ENCODE assay signal across 21 cellular contexts in genomic region chr1:108686609-108687313, GRCh38. TPM values are rescaled to one million over a fixed set of nuclear protein-coding genes. Genes with fewer than 3 reads are reported as not detected.
DNase-seq lines count a peak whose midpoint lies in the region; ATAC-seq and TF ChIP-seq lines count a peak whose summit lies in the region.
"Had no signal": no experiment of that assay in that cellular context is flagged by ENCODE, and none has a peak within 500 bp of the region (broad histone marks: within the 10 kb centered on the region; RNA-seq: fewer than 3 reads in every experiment).

No MANE protein-coding gene starts in this region.

- H3K4me3 ChIP-seq in choroid plexus epithelial cell (ENCODE audit: low read depth, low read length) = no peak overlapping the region
- H3K4me3 ChIP-seq: cardiac muscle cell, right atrium auricular region, upper lobe of left lung had no signal

- DNase-seq in DMS53 (lab: John Stamatoyannopoulos, UW) = peak; percentile 14
- no peak for DNase-seq in DMS53 treated with DMSO at 0.1 percent for 48 hours (lab: John Stamatoyannopoulos, UW; ENCODE audit: unreplicated experiment)
- DNase-seq in NCI-H69 (lab: John Stamatoyannopoulos, UW) = peak; percentile 4
- DNase-seq in choroid plexus epithelial cell (ENCODE audit: low read depth) = peak; percentile 33
- no peak for DNase-seq in sciatic nerve (ENCODE audit: low spot score)
- DNase-seq in activated T-cell treated with anti-CD3 and anti-CD28 coated beads, Interleukin-2, amount 50 U/mL, for 4 hours = no peak
- DNase-seq in COR-L47 (lab: John Stamatoyannopoulos, UW) = no peak
- DNase-seq: activated CD4-positive, alpha-beta memory T cell treated with anti-CD3 and anti-CD28 coated beads for 36 hours; activated naive CD8-positive, alpha-beta T cell treated with anti-CD3 and anti-CD28 coated beads, Interleukin-2, amount 10 ng/mL, durations not matched to agents 7 days and 5 days; activated T-cell treated with anti-CD3 and anti-CD28 coated beads, Interleukin-2, amount 50 U/mL, for 24 hours; CD4-positive, CD25-positive, alpha-beta regulatory T cell; effector memory CD4-positive, alpha-beta T cell; foreskin melanocyte; left cardiac atrium; NCI-H1048; NCI-H2107; stimulated activated naive CD8-positive, alpha-beta T cell treated with anti-CD3 and anti-CD28 coated beads, Interleukin-15, Interleukin-2, amounts not matched to agents 100 U/mL and 50 U/mL, for 24 hours; upper lobe of left lung had no signal

- TF ChIP-seq CTCF in choroid plexus epithelial cell (conservative IDR thresholded peaks at IDR 0.05; ENCODE audit: low read depth, low read length) = no peak

- ATAC-seq in sciatic nerve = peak; percentile 62
- ATAC-seq in activated T-helper 17 cell treated with anti-CD3 and anti-CD28 coated beads, Interleukin-2, amount 50 U/mL, for 72 hours (replicated peaks) = no peak
- no peak for ATAC-seq in activated T-cell treated with anti-CD3 and anti-CD28 coated beads, Interleukin-2, amount 50 U/mL, for 4 hours
- ATAC-seq: left cardiac atrium; stimulated activated naive CD8-positive, alpha-beta T cell treated with anti-CD3 and anti-CD28 coated beads, Interleukin-15, Interleukin-2, amounts not matched to agents 100 U/mL and 50 U/mL, for 24 hours had no signal

- H3K4me3 Mint-ChIP-seq in activated T-helper 17 cell treated with anti-CD3 and anti-CD28 coated beads, Interleukin-2, amount 50 U/mL, for 72 hours = no peak overlapping the region
- no peak overlapping the region for H3K4me3 Mint-ChIP-seq in activated T-cell treated with anti-CD3 and anti-CD28 coated beads, Interleukin-2, amount 50 U/mL, for 4 hours
- H3K4me3 Mint-ChIP-seq: activated CD4-positive, alpha-beta memory T cell treated with anti-CD3 and anti-CD28 coated beads for 36 hours; activated naive CD8-positive, alpha-beta T cell treated with anti-CD3 and anti-CD28 coated beads, Interleukin-2, amount 10 ng/mL, durations not matched to agents 7 days and 5 days; activated T-cell treated with anti-CD3 and anti-CD28 coated beads, Interleukin-2, amount 50 U/mL, for 24 hours; CD4-positive, CD25-positive, alpha-beta regulatory T cell had no signal

- intact Hi-C loops in sciatic nerve (cut with DNase I) = no loop called here

- no peaks in the 10 kb centered on the region for H3K36me3 Mint-ChIP-seq in activated T-helper 17 cell treated with anti-CD3 and anti-CD28 coated beads, Interleukin-2, amount 50 U/mL, for 72 hours (ENCODE audit: low read depth)
- no peaks in the 10 kb centered on the region for H3K36me3 Mint-ChIP-seq in activated T-cell treated with anti-CD3 and anti-CD28 coated beads, Interleukin-2, amount 50 U/mL, for 4 hours (ENCODE audit: insufficient read depth)
- H3K36me3 Mint-ChIP-seq: activated CD4-positive, alpha-beta memory T cell treated with anti-CD3 and anti-CD28 coated beads for 36 hours had no signal

- peaks cover 14% of the 10 kb centered on the region for H3K4me1 Mint-ChIP-seq in activated T-helper 17 cell treated with anti-CD3 and anti-CD28 coated beads, Interleukin-2, amount 50 U/mL, for 72 hours
- peaks cover 13% of the 10 kb centered on the region for H3K4me1 Mint-ChIP-seq in activated T-cell treated with anti-CD3 and anti-CD28 coated beads, Interleukin-2, amount 50 U/mL, for 4 hours (ENCODE audit: low read depth)

- no peaks in the 10 kb centered on the region for H3K9me3 Mint-ChIP-seq in activated T-helper 17 cell treated with anti-CD3 and anti-CD28 coated beads, Interleukin-2, amount 50 U/mL, for 72 hours
- H3K9me3 Mint-ChIP-seq in activated T-cell treated with anti-CD3 and anti-CD28 coated beads, Interleukin-2, amount 50 U/mL, for 4 hours = no peaks in the 10 kb centered on the region
- H3K9me3 Mint-ChIP-seq: activated CD4-positive, alpha-beta memory T cell treated with anti-CD3 and anti-CD28 coated beads for 36 hours; activated naive CD8-positive, alpha-beta T cell treated with anti-CD3 and anti-CD28 coated beads, Interleukin-2, amount 10 ng/mL, durations not matched to agents 7 days and 5 days; activated T-cell treated with anti-CD3 and anti-CD28 coated beads, Interleukin-2, amount 50 U/mL, for 24 hours; CD4-positive, CD25-positive, alpha-beta regulatory T cell had no signal

- no peak overlapping the region for H3K27ac Mint-ChIP-seq in activated T-helper 17 cell treated with anti-CD3 and anti-CD28 coated beads, Interleukin-2, amount 50 U/mL, for 72 hours
- H3K27ac Mint-ChIP-seq: activated CD4-positive, alpha-beta memory T cell treated with anti-CD3 and anti-CD28 coated beads for 36 hours; activated naive CD8-positive, alpha-beta T cell treated with anti-CD3 and anti-CD28 coated beads, Interleukin-2, amount 10 ng/mL, durations not matched to agents 7 days and 5 days; activated T-cell treated with anti-CD3 and anti-CD28 coated beads, Interleukin-2, amount 50 U/mL, for 24 hours; CD4-positive, CD25-positive, alpha-beta regulatory T cell had no signal

- H3K27me3 Mint-ChIP-seq in activated T-helper 17 cell treated with anti-CD3 and anti-CD28 coated beads, Interleukin-2, amount 50 U/mL, for 72 hours = no peaks in the 10 kb centered on the region
- H3K27me3 Mint-ChIP-seq in activated T-cell treated with anti-CD3 and anti-CD28 coated beads, Interleukin-2, amount 50 U/mL, for 4 hours (ENCODE audit: low read depth) = peaks cover 2% of the 10 kb centered on the region
- H3K27me3 Mint-ChIP-seq: activated CD4-positive, alpha-beta memory T cell treated with anti-CD3 and anti-CD28 coated beads for 36 hours had no signal

RNA-seq across cellular contexts. Expression of gene PRPF38B, which starts 5.3 kb away (rescaled TPM):
- 40.8 TPM for total RNA-seq in sciatic nerve
- total RNA-seq in activated T-helper 17 cell treated with anti-CD3 and anti-CD28 coated beads, Interleukin-2, amount 50 U/mL, for 72 hours = 10 to 100 TPM; 70.3 to 70.6 TPM
- total RNA-seq in activated T-cell treated with anti-CD3 and anti-CD28 coated beads, Interleukin-2, amount 50 U/mL, for 4 hours = 10 to 100 TPM; 68.9 to 76.7 (median 76.6) TPM

RNA-seq across cellular contexts. Expression of gene HENMT1, which starts 25.9 kb away (rescaled TPM):
- total RNA-seq in sciatic nerve = 3.9 TPM
- total RNA-seq in activated T-helper 17 cell treated with anti-CD3 and anti-CD28 coated beads, Interleukin-2, amount 50 U/mL, for 72 hours = 10 to 100 TPM; 17.5 to 21.6 TPM
- 10 to 100 TPM; 11.9 to 12.2 (median 12.0) TPM for total RNA-seq in activated T-cell treated with anti-CD3 and anti-CD28 coated beads, Interleukin-2, amount 50 U/mL, for 4 hours

RNA-seq across cellular contexts. Expression of gene FNDC7, which starts 25.9 kb away (rescaled TPM):
- not detected for total RNA-seq in sciatic nerve
- total RNA-seq in activated T-helper 17 cell treated with anti-CD3 and anti-CD28 coated beads, Interleukin-2, amount 50 U/mL, for 72 hours = under 1 TPM in 1 of 2 donors, not detected in 1; 0.19 TPM
- total RNA-seq in activated T-cell treated with anti-CD3 and anti-CD28 coated beads, Interleukin-2, amount 50 U/mL, for 4 hours = not detected
- total RNA-seq: activated CD4-positive, alpha-beta memory T cell treated with anti-CD3 and anti-CD28 coated beads for 36 hours; activated naive CD8-positive, alpha-beta T cell treated with anti-CD3 and anti-CD28 coated beads, Interleukin-2, amount 10 ng/mL, durations not matched to agents 7 days and 5 days; cardiac muscle cell; left cardiac atrium; right atrium auricular region had no signal

RNA-seq across cellular contexts. Expression of gene STXBP3, which starts 59.7 kb away (rescaled TPM):
- total RNA-seq in sciatic nerve = 78.0 TPM
- total RNA-seq in activated T-helper 17 cell treated with anti-CD3 and anti-CD28 coated beads, Interleukin-2, amount 50 U/mL, for 72 hours = 10 to 100 TPM; 41.0 to 52.3 TPM
- 10 to 100 TPM; 26.4 to 30.0 (median 27.8) TPM for total RNA-seq in activated T-cell treated with anti-CD3 and anti-CD28 coated beads, Interleukin-2, amount 50 U/mL, for 4 hours

Comparison
In these comparisons a context has a peak if more than half of its experiments do, and no peak if none do; other contexts are left out.
1. DNase-seq: peak in DMS53 (single experiment), NCI-H69 (single experiment) and choroid plexus epithelial cell (single experiment); none in DMS53 treated with DMSO at 0.1 percent for 48 hours (single experiment), sciatic nerve (single experiment), activated T-cell treated with anti-CD3 and anti-CD28 coated beads, Interleukin-2, amount 50 U/mL, for 4 hours (single experiment) and COR-L47 (single experiment).